Comparison of ENCODE assay signal across 15 cellular contexts in the genomic region with DNA sequence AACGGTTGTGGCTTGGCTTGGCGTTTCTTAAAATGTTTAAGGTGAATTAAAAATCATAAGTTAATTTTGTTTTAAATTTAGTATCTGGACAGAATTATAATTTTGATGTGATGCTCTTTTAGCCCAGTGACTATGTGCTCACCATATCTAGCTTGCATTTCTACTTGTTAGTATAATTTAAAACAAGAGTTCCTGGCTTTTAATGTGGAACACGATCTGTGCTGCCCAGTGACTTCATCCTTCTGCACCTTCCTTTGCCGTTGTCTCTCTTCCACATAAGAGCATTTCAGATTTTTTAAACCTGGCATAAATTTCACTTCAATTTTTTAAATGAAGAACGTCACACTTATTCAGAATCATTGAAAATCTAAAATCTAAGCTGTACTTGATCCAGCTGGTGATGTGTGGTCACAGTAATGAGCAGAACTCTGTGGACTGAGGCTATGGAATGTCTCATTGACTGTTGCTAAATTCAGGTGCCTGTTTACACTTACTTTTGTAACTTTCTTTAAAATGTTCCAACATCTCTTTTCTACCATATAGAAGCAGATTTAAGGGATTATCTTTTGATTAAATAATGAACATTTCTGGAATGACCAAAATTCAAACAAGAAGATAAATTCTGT.
"Had no signal": no experiment of that assay in that cellular context is flagged by ENCODE, and none has a peak within 500 bp of the region (broad histone marks: within the 10 kb centered on the region; RNA-seq: fewer than 3 reads in every experiment).

No MANE protein-coding gene starts in this region.

- H3K4me3 Mint-ChIP-seq: activated naive CD8-positive, alpha-beta T cell treated with anti-CD3 and anti-CD28 coated beads, Interleukin-2, amount 10 ng/mL, durations not matched to agents 7 days and 5 days; endodermal cell; neural crest cell; T-helper 1 cell treated with Interleukin-12 subunit alpha and Interleukin-12 subunit beta and Interleukin-4 antibody, amounts not matched to agents 30 μg/mL and 1 μg/mL, for 36 hours had no signal

- H3K9me3 ChIP-seq: heart left ventricle, suprapubic skin had no signal

- ATAC-seq: heart left ventricle; stimulated activated naive CD8-positive, alpha-beta T cell treated with anti-CD3 and anti-CD28 coated beads, Interleukin-15, Interleukin-2, amounts not matched to agents 100 U/mL and 50 U/mL, for 24 hours had no signal

- H3K27ac Mint-ChIP-seq: activated naive CD8-positive, alpha-beta T cell treated with anti-CD3 and anti-CD28 coated beads, Interleukin-2, amount 10 ng/mL, durations not matched to agents 7 days and 5 days; endodermal cell; T-helper 1 cell treated with Interleukin-12 subunit alpha and Interleukin-12 subunit beta and Interleukin-4 antibody, amounts not matched to agents 30 μg/mL and 1 μg/mL, for 36 hours had no signal

- H3K9me3 Mint-ChIP-seq: activated naive CD8-positive, alpha-beta T cell treated with anti-CD3 and anti-CD28 coated beads, Interleukin-2, amount 10 ng/mL, durations not matched to agents 7 days and 5 days; endodermal cell; neural crest cell; T-helper 1 cell treated with Interleukin-12 subunit alpha and Interleukin-12 subunit beta and Interleukin-4 antibody, amounts not matched to agents 30 μg/mL and 1 μg/mL, for 36 hours had no signal

- H3K27ac ChIP-seq: heart left ventricle, suprapubic skin, WERI-Rb-1 had no signal

- DNase-seq: activated CD4-positive, alpha-beta T cell treated with anti-CD3 and anti-CD28 coated beads, Interleukin-2, amount 50 U/mL, for 48 hours; activated gamma-delta T cell; activated naive CD8-positive, alpha-beta T cell treated with anti-CD3 and anti-CD28 coated beads, Interleukin-2, amount 10 ng/mL, durations not matched to agents 7 days and 5 days; activated T-cell treated with anti-CD3 and anti-CD28 coated beads, Interleukin-2, amount 50 U/mL, for 1 hour; dorsolateral prefrontal cortex; endodermal cell; foreskin fibroblast; heart left ventricle; stimulated activated CD4-positive, alpha-beta T cell treated with anti-CD3 and anti-CD28 coated beads, Interleukin-2, amount 100 ng/mL, for 48 hours; stimulated activated naive CD8-positive, alpha-beta T cell treated with anti-CD3 and anti-CD28 coated beads, Interleukin-15, Interleukin-2, amounts not matched to agents 100 U/mL and 50 U/mL, for 24 hours; trophoblast cell; WERI-Rb-1 had no signal

- H3K27me3 Mint-ChIP-seq: activated naive CD8-positive, alpha-beta T cell treated with anti-CD3 and anti-CD28 coated beads, Interleukin-2, amount 10 ng/mL, durations not matched to agents 7 days and 5 days had no signal

- H3K4me1 Mint-ChIP-seq: neural crest cell had no signal

- H3K27me3 ChIP-seq: dorsolateral prefrontal cortex, heart left ventricle, suprapubic skin had no signal

- H3K4me3 ChIP-seq: dorsolateral prefrontal cortex, heart left ventricle, suprapubic skin had no signal
